In genomic region chr9:2261421-2262103, GRCh38 we compare ENCODE assay signal across 14 cellular contexts.
DNase-seq lines count a peak whose midpoint lies in the region; ATAC-seq and TF ChIP-seq lines count a peak whose summit lies in the region.
"Had no signal": no experiment of that assay in that cellular context is flagged by ENCODE, and none has a peak within 500 bp of the region (broad histone marks: within the 10 kb centered on the region; RNA-seq: fewer than 3 reads in every experiment).

No MANE protein-coding gene starts in this region.

- ATAC-seq in HG03460 (IDR thresholded peaks at IDR 0.05; ENCODE audit: unreplicated experiment) (no peak), HG03095 (IDR thresholded peaks at IDR 0.05; ENCODE audit: unreplicated experiment) (no peak), HG02610 (IDR thresholded peaks at IDR 0.05; ENCODE audit: unreplicated experiment) (no peak)
- ATAC-seq: HepG2 had no signal

- H3K23ac ChIP-seq in neuronal stem cell (ENCODE audit: low read depth, low read length, poor library complexity) = no peak overlapping the region

- peaks cover 0 to 22% (median 9%) of the 10 kb centered on the region in 11 experiments; a peak in 10 of 22 replicates for H3K9me3 ChIP-seq in BLaER1 treated with 17β-estradiol and CSF1 and Interleukin-3, amounts not matched to agents 10 nM and 100 nM (replicated peaks in 1 of 11)
- no peaks in the 10 kb centered on the region for H3K9me3 ChIP-seq in neuronal stem cell (replicated peaks in 1 of 2; ENCODE audit: control insufficient read depth in 2 of 2, insufficient read depth in 1 of 2, low read depth in 1 of 2, low read length in 2 of 2)
- H3K9me3 ChIP-seq: SJSA1 had no signal

- H3K27ac ChIP-seq in BLaER1 treated with 17β-estradiol and CSF1 and Interleukin-3, amounts not matched to agents 10 nM and 100 nM = peak overlapping the region in 9 of 11 experiments; percentile 44 to 84 (median 77); a peak in 18 of 22 replicates
- no peak overlapping the region for H3K27ac ChIP-seq in neuronal stem cell (replicated peaks; ENCODE audit: low read length)
- H3K27ac ChIP-seq: KMS-11, SJSA1 had no signal

- no peak overlapping the region for H4K91ac ChIP-seq in neuronal stem cell (ENCODE audit: low read depth, low read length, poor library complexity)

- H3K14ac ChIP-seq in neuronal stem cell (ENCODE audit: low read length) = no peak overlapping the region

- no peak overlapping the region for H4K8ac ChIP-seq in neuronal stem cell (ENCODE audit: low read depth, low read length)

- H2AK5ac ChIP-seq in neuronal stem cell (ENCODE audit: low read depth, low read length) = no peak overlapping the region

- H3K79me1 ChIP-seq in neuronal stem cell (ENCODE audit: low read depth, low read length) = no peaks in the 10 kb centered on the region

- WGBS in neuronal stem cell (ENCODE audit: extremely low coverage in 2 of 2, insufficient read length in 2 of 2, insufficient replicate concordance in 1 of 2), 2 donors = no CpG with 5 or more reads among the region's 4 CpGs

- no peak overlapping the region for H3K4me3 ChIP-seq in BLaER1 treated with 17β-estradiol and CSF1 and Interleukin-3, amounts not matched to agents 10 nM and 100 nM
- H3K4me3 ChIP-seq in neuronal stem cell (ENCODE audit: low read length in 2 of 2) = no peak overlapping the region
- H3K4me3 ChIP-seq: SJSA1 had no signal

- H3K9ac ChIP-seq in BLaER1 treated with 17β-estradiol and CSF1 and Interleukin-3, amounts not matched to agents 10 nM and 100 nM = peak overlapping the region in 9 of 11 experiments; percentile 12 to 73 (median 61); a peak in 16 of 22 replicates
- H3K9ac ChIP-seq in neuronal stem cell (ENCODE audit: low read depth, low read length, poor library complexity) = no peak overlapping the region
- H3K9ac ChIP-seq: KMS-11 had no signal

- in situ Hi-C loops in GM13977 (cut with MboI; ENCODE audit: low pct_unique_long_range_greater_than_20kb, low sequenced_read_pairs, unreplicated experiment) = no loop called here

- no peak overlapping the region for H3K4ac ChIP-seq in neuronal stem cell (ENCODE audit: low read length)

- H4K20me1 ChIP-seq in BLaER1 treated with 17β-estradiol and CSF1 and Interleukin-3, amounts not matched to agents 10 nM and 100 nM = no peaks in the 10 kb centered on the region

- no peak overlapping the region for H2BK15ac ChIP-seq in neuronal stem cell (ENCODE audit: low read length)

- H3K4me1 ChIP-seq in BLaER1 treated with 17β-estradiol and CSF1 and Interleukin-3, amounts not matched to agents 10 nM and 100 nM = peaks cover 47 to 93% (median 87%) of the 10 kb centered on the region in 10 experiments
- H3K4me1 ChIP-seq in neuronal stem cell (ENCODE audit: control insufficient read depth in 2 of 2, insufficient read depth in 1 of 2, low read depth in 1 of 2, low read length in 2 of 2) = peaks cover 3 to 5% of the 10 kb centered on the region in 2 donors
- H3K4me1 ChIP-seq: SJSA1 had no signal

- TF ChIP-seq CTCF in GM13977 (IDR thresholded peaks at IDR 0.05; ENCODE audit: extremely low read depth, insufficient read depth, missing control alignments) = no peak

- H2AFZ ChIP-seq in neuronal stem cell (ENCODE audit: low read length) = peak overlapping the region; percentile 68

- H2BK5ac ChIP-seq in neuronal stem cell (ENCODE audit: low read length) = no peak overlapping the region

- DNase-seq in M059J (ENCODE audit: low read depth) = peak; percentile 12
- DNase-seq in amniotic epithelial cell (ENCODE audit: low read depth) = peak; percentile 72
- no peak for DNase-seq in neuronal stem cell (ENCODE audit: low spot score)
- DNase-seq in GM13977 (ENCODE audit: low spot score) = no peak
- DNase-seq: MM.1S, NCI-H1105, NCI-H1694 had no signal

- H2BK12ac ChIP-seq in neuronal stem cell (ENCODE audit: low read length) = no peak overlapping the region

- H3K4me2 ChIP-seq in BLaER1 treated with 17β-estradiol and CSF1 and Interleukin-3, amounts not matched to agents 10 nM and 100 nM = peak overlapping the region; percentile 51 to 86 (median 71); a peak in 18 of 22 replicates
- H3K4me2 ChIP-seq in neuronal stem cell (ENCODE audit: insufficient read depth, low read length, poor library complexity, severe bottlenecking) = no peak overlapping the region
- H3K4me2 ChIP-seq: KMS-11 had no signal

- H2BK120ac ChIP-seq in neuronal stem cell (ENCODE audit: low read depth, low read length) = no peak overlapping the region

- H3K36me3 ChIP-seq in BLaER1 treated with 17β-estradiol and CSF1 and Interleukin-3, amounts not matched to agents 10 nM and 100 nM = no peaks in the 10 kb centered on the region
- no peaks in the 10 kb centered on the region for H3K36me3 ChIP-seq in neuronal stem cell (replicated peaks in 1 of 2; ENCODE audit: control insufficient read depth in 2 of 2, insufficient read depth in 2 of 2, low read length in 2 of 2)
- H3K36me3 ChIP-seq: SJSA1 had no signal

- H3K27me3 ChIP-seq in BLaER1 treated with 17β-estradiol and CSF1 and Interleukin-3, amounts not matched to agents 10 nM and 100 nM = no peaks in the 10 kb centered on the region
- H3K27me3 ChIP-seq in neuronal stem cell (ENCODE audit: control insufficient read depth in 3 of 3, insufficient read depth in 3 of 3, low read depth in 1 of 3, low read length in 3 of 3) = no peaks in the 10 kb centered on the region
- H3K27me3 ChIP-seq: SJSA1 had no signal

- H3K18ac ChIP-seq in neuronal stem cell (ENCODE audit: low read length) = no peak overlapping the region

Comparison
In these comparisons a context has a peak if more than half of its experiments do, and no peak if none do; other contexts are left out.
1. DNase-seq: peak in M059J (single experiment) and amniotic epithelial cell (single experiment); none in neuronal stem cell (single experiment) and GM13977 (single experiment).